In genomic region chr10:46022978-46023702, GRCh38 we compare ENCODE assay signal across 8 cellular contexts. TPM values are rescaled to one million over a fixed set of nuclear protein-coding genes. Genes with fewer than 3 reads are reported as not detected.
DNase-seq lines count a peak whose midpoint lies in the region; ATAC-seq, FAIRE-seq and TF ChIP-seq lines count a peak whose summit lies in the region.

No MANE protein-coding gene starts in this region.

- DNase-seq in NCI-H1417 treated with DMSO at 0.1 percent for 48 hours (lab: John Stamatoyannopoulos, UW) (peak; percentile 21), WERI-Rb-1 (peak; percentile 97), breast epithelium (ENCODE audit: low spot score in 2 of 2) (peak; percentile 80), iPS-NIHi7 (ENCODE audit: extremely low spot score) (peak; percentile 89), small intestine (peak; percentile 94), cerebellar nuclear complex (lab: John Stamatoyannopoulos, UW) (no peak)

- H3K9me3 ChIP-seq in WERI-Rb-1 (ENCODE audit: severe bottlenecking) (no peaks in the 10 kb centered on the region), breast epithelium (no peaks in the 10 kb centered on the region), small intestine (ENCODE audit: control insufficient read depth, low read depth) (no peaks in the 10 kb centered on the region)

- TF ChIP-seq CTCF in GM12874 (IDR thresholded peaks at IDR 0.05; ENCODE audit: insufficient read depth, low read depth, low read length) (peak; percentile 44), WERI-Rb-1 (IDR thresholded peaks at IDR 0.05; ENCODE audit: low read depth, low read length) (peak; percentile 34; the same call in 1 of the 2 replicates), breast epithelium (IDR thresholded peaks at IDR 0.05) (no peak)

- H3K36me3 ChIP-seq in WERI-Rb-1 (no peaks in the 10 kb centered on the region; the same call in 1 of the 2 replicates), breast epithelium (no peaks in the 10 kb centered on the region), small intestine (ENCODE audit: control insufficient read depth in 2 of 2, insufficient read depth in 2 of 2, low read length in 2 of 2) (peaks cover 0 to 2% of the 10 kb centered on the region in 2 donors)

- peak overlapping the region; percentile 75 for H3K27ac ChIP-seq in WERI-Rb-1
- peak overlapping the region; percentile 79 to 90 for H3K27ac ChIP-seq in breast epithelium
- H3K27ac ChIP-seq in small intestine (ENCODE audit: low read depth in 1 of 2, low read length in 1 of 2), result peak overlapping the region; percentile 90 to 96

- peak overlapping the region; percentile 58 for H3K4me3 ChIP-seq in WERI-Rb-1 (ENCODE audit: low read depth, low read length)
- peak overlapping the region; percentile 57 to 75 (median 58) for H3K4me3 ChIP-seq in breast epithelium
- peak overlapping the region; percentile 46 to 82 for H3K4me3 ChIP-seq in small intestine (ENCODE audit: low read depth in 1 of 2, low read length in 2 of 2)

- 1 to 3% (median 1%) methylated on average over 45 to 49 of the region's 49 CpGs for WGBS in small intestine, 3 donors

- no peak for TF ChIP-seq POLR2A in breast epithelium (IDR thresholded peaks at IDR 0.05)

- intact Hi-C loops in breast epithelium (cut with DNase I; ENCODE audit: low total_unique reads), result no loop called here

- peak; percentile 93 for ATAC-seq in HG02588 (IDR thresholded peaks at IDR 0.05; ENCODE audit: unreplicated experiment)

- FAIRE-seq in small intestine (lab: Jason Lieb, UNC), result no peak

- peaks cover 7 to 16% of the 10 kb centered on the region in 2 donors for H3K4me1 ChIP-seq in breast epithelium
- H3K4me1 ChIP-seq in small intestine (ENCODE audit: control insufficient read depth in 2 of 2, insufficient read depth in 1 of 2, low read depth in 1 of 2, low read length in 1 of 2), result peaks cover 11 to 22% of the 10 kb centered on the region in 2 donors

- H3K27me3 ChIP-seq in WERI-Rb-1 (ENCODE audit: insufficient read depth, low read depth, severe bottlenecking) (no peaks in the 10 kb centered on the region), breast epithelium (no peaks in the 10 kb centered on the region), small intestine (ENCODE audit: control insufficient read depth in 2 of 2, insufficient read depth in 2 of 2, low read length in 2 of 2) (no peaks in the 10 kb centered on the region)

RNA-seq across cellular contexts. Expression of gene NCOA4, which starts 7.3 kb away (rescaled TPM):
- total RNA-seq in breast epithelium, result 100 to 1,000 TPM; 121 to 200 (median 189) TPM
- polyA plus RNA-seq in small intestine, result 100 to 1,000 TPM in 2 of 3 donors, 10 to 100 TPM in 1; 82.1 to 245 (median 236) TPM

RNA-seq across cellular contexts. Expression of gene MSMB, which starts 22.9 kb away (rescaled TPM):
- 1 to 10 TPM in 2 of 3 donors, not detected in 1; 4.0 to 7.2 TPM for total RNA-seq in breast epithelium
- 10 to 100 TPM in 1 of 3 donors, under 1 TPM in 1, not detected in 1; 0.58 to 46.3 TPM for polyA plus RNA-seq in small intestine

RNA-seq across cellular contexts. Expression of gene TIMM23, which starts 50.9 kb away (rescaled TPM):
- 10 to 100 TPM; 55.4 to 60.7 (median 57.1) TPM for total RNA-seq in breast epithelium
- polyA plus RNA-seq in small intestine, result 10 to 100 TPM; 71.9 to 91.0 (median 79.2) TPM

Comparison
In these comparisons a context has a peak if more than half of its experiments do, and no peak if none do; other contexts are left out.
1. CTCF ChIP-seq: peak in GM12874 (single experiment) and WERI-Rb-1 (single experiment); none in breast epithelium (0 of 3).
2. DNase-seq: peak in NCI-H1417 treated with DMSO at 0.1 percent for 48 hours (single experiment), WERI-Rb-1 (single experiment), breast epithelium (2 of 2), iPS-NIHi7 (single experiment) and small intestine (single experiment); none in cerebellar nuclear complex (0 of 2).
3. Peak in every context shown above with its lines, with median percentiles within 50 percentile points of each other: H3K27ac ChIP-seq and H3K4me3 ChIP-seq.